In the genomic region with DNA sequence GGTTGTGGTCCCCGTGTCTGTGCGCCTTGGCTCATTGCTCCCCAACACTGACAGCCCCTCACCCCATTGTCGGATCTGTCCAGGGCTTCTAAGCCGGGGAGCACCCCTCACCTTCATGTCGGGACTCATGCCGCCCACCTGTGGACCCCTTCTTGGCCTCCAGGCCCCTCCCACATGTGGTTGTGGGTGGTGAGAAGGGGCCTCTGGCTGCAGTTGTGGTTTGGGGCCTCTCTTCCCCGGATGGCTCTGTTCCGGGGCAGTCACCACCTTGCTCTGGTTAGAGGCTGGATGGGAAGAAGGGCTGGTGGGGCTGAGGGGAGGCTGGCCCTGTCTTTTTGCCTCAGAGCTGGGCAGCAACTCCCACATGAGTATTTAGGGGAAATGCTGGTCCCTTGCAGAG, we compare ENCODE assay signal across 17 cellular contexts.
DNase-seq lines count a peak whose midpoint lies in the region; ATAC-seq and TF ChIP-seq lines count a peak whose summit lies in the region.
"Had no signal": no experiment of that assay in that cellular context is flagged by ENCODE, and none has a peak within 500 bp of the region (broad histone marks: within the 10 kb centered on the region; RNA-seq: fewer than 3 reads in every experiment).

No MANE protein-coding gene starts in this region.

- no peaks in the 10 kb centered on the region for H3K9me2 ChIP-seq in OCI-LY1 (ENCODE audit: low read depth, low read length)

- no peaks in the 10 kb centered on the region; a peak in 4 of 22 replicates for H4K20me1 ChIP-seq in BLaER1 treated with 17β-estradiol and CSF1 and Interleukin-3, amounts not matched to agents 10 nM and 100 nM
- H4K20me1 ChIP-seq in OCI-LY1 (ENCODE audit: insufficient read depth, low read length) = no peaks in the 10 kb centered on the region

- no peaks in the 10 kb centered on the region for H3K79me2 ChIP-seq in OCI-LY1 (ENCODE audit: insufficient read depth, low read length)

- peaks cover 6% of the 10 kb centered on the region; the same call in 1 of the 2 replicates for H3F3A ChIP-seq in OCI-LY1 (ENCODE audit: insufficient read depth, low read length)

- H3K9ac ChIP-seq in BLaER1 treated with 17β-estradiol and CSF1 and Interleukin-3, amounts not matched to agents 10 nM and 100 nM = no peak overlapping the region
- peak overlapping the region; percentile 58; the same call in 1 of the 2 replicates for H3K9ac ChIP-seq in OCI-LY1 (ENCODE audit: low read length)

- H3K4me1 ChIP-seq in BLaER1 treated with 17β-estradiol and CSF1 and Interleukin-3, amounts not matched to agents 10 nM and 100 nM = peaks cover 0 to 33% (median 26%) of the 10 kb centered on the region in 10 experiments; a peak in 15 of 20 replicates
- peaks cover 64% of the 10 kb centered on the region for H3K4me1 ChIP-seq in OCI-LY1 (ENCODE audit: insufficient read depth, low read length, severe bottlenecking)

- POLR2A ChIA-PET in HEK293T (lab: Yijun Ruan, JAX) = no interaction called here

- no peak overlapping the region for H3K27ac ChIP-seq in BLaER1 treated with 17β-estradiol and CSF1 and Interleukin-3, amounts not matched to agents 10 nM and 100 nM
- peak overlapping the region; percentile 93 for H3K27ac ChIP-seq in OCI-LY1 (ENCODE audit: low read depth, low read length, poor library complexity, severe bottlenecking)

- intact Hi-C loops in Right ventricle myocardium inferior (cut with DNase I) = no loop called here

- no peaks in the 10 kb centered on the region for H3K36me3 ChIP-seq in BLaER1 treated with 17β-estradiol and CSF1 and Interleukin-3, amounts not matched to agents 10 nM and 100 nM
- no peaks in the 10 kb centered on the region for H3K36me3 ChIP-seq in OCI-LY1 (ENCODE audit: insufficient read depth, low read length)

- no peaks in the 10 kb centered on the region for H3K27me3 ChIP-seq in BLaER1 treated with 17β-estradiol and CSF1 and Interleukin-3, amounts not matched to agents 10 nM and 100 nM
- no peaks in the 10 kb centered on the region for H3K27me3 ChIP-seq in OCI-LY1 (ENCODE audit: insufficient read depth, low read length)

- no peak for TF ChIP-seq CTCF in OCI-LY1 (IDR thresholded peaks at IDR 0.05; ENCODE audit: low read length)

- H3K9me3 ChIP-seq in BLaER1 treated with 17β-estradiol and CSF1 and Interleukin-3, amounts not matched to agents 10 nM and 100 nM (replicated peaks in 1 of 11) = peaks cover 0 to 16% (median 8%) of the 10 kb centered on the region in 11 experiments; a peak in 12 of 22 replicates
- no peaks in the 10 kb centered on the region for H3K9me3 ChIP-seq in OCI-LY1 (ENCODE audit: low read length)

- CTCF ChIA-PET in HEK293T (lab: Yijun Ruan, JAX) = no interaction called here

- no peak overlapping the region for H2AFZ ChIP-seq in OCI-LY1 (ENCODE audit: low read length)

- DNase-seq in Jurkat, Clone E6-1 (ENCODE audit: low read depth, low spot score) = peak; percentile 30
- DNase-seq in mesenteric fat pad (ENCODE audit: low spot score) (peak; percentile 60), Right ventricle myocardium inferior (ENCODE audit: missing footprints) (no peak), NCI-H2171 treated with DMSO at 0.1 percent for 48 hours (lab: John Stamatoyannopoulos, UW) (no peak), HEK293T (ENCODE audit: extremely low spot score) (no peak), NCI-H69 (lab: John Stamatoyannopoulos, UW) (no peak)
- DNase-seq: ACHN; Calu3; CD8-positive, alpha-beta T cell; DMS79 treated with DMSO at 0.1 percent for 48 hours; EL; GOT3; H7 had no signal

- H3K4me3 ChIP-seq in BLaER1 treated with 17β-estradiol and CSF1 and Interleukin-3, amounts not matched to agents 10 nM and 100 nM = no peak overlapping the region
- no peak overlapping the region for H3K4me3 ChIP-seq in Jurkat, Clone E6-1 (ENCODE audit: low read length)
- H3K4me3 ChIP-seq in OCI-LY1 (ENCODE audit: low read depth, low read length, poor library complexity, severe bottlenecking) = peak overlapping the region; percentile 7
- H3K4me3 ChIP-seq: GM12878, K562 had no signal

- peak overlapping the region in 8 of 11 experiments; percentile 20 to 71 (median 48); a peak in 13 of 22 replicates for H3K4me2 ChIP-seq in BLaER1 treated with 17β-estradiol and CSF1 and Interleukin-3, amounts not matched to agents 10 nM and 100 nM
- H3K4me2 ChIP-seq in OCI-LY1 (ENCODE audit: low read length) = peak overlapping the region; percentile 38

- ATAC-seq in Right ventricle myocardium inferior = no peak
- ATAC-seq: CD8-positive, alpha-beta T cell; GM12878; K562 had no signal

TF ChIP-seq in HEK293T, 16 proteins besides CTCF, POLR2A, EP300 and RAD21:
- no peak for TF ChIP-seq HDGF (IDR thresholded peaks at IDR 0.05; ENCODE audit: borderline replicate concordance)
- no peak for TF ChIP-seq LEF1 (IDR thresholded peaks at IDR 0.05; ENCODE audit: borderline replicate concordance)
- no peak for TF ChIP-seq L3MBTL2 (conservative IDR thresholded peaks at IDR 0.05)
- TF ChIP-seq SUZ12 (IDR thresholded peaks at IDR 0.05) = no peak
- TF ChIP-seq TARDBP (IDR thresholded peaks at IDR 0.05) = no peak
- TF ChIP-seq ARNT (IDR thresholded peaks at IDR 0.05) = no peak
- TF ChIP-seq FOXM1 (IDR thresholded peaks at IDR 0.05; ENCODE audit: borderline replicate concordance) = no peak
- TF ChIP-seq ZNF384 (IDR thresholded peaks at IDR 0.05) = no peak
- TF ChIP-seq FOXK2 (IDR thresholded peaks at IDR 0.05) = no peak
- no peak for TF ChIP-seq NFRKB (IDR thresholded peaks at IDR 0.05)
- TF ChIP-seq CTBP1 (IDR thresholded peaks at IDR 0.05; ENCODE audit: borderline replicate concordance) = no peak
- no peak for TF ChIP-seq BHLHE40 (IDR thresholded peaks at IDR 0.05; ENCODE audit: borderline replicate concordance)
- no peak for TF ChIP-seq PKNOX1 (IDR thresholded peaks at IDR 0.05)
- no peak for TF ChIP-seq SP1 (IDR thresholded peaks at IDR 0.05)
- TF ChIP-seq ELF4 (IDR thresholded peaks at IDR 0.05) = no peak
- no peak for TF ChIP-seq FOXA1 (IDR thresholded peaks at IDR 0.05)

Comparison
In these comparisons a context has a peak if more than half of its experiments do, and no peak if none do; other contexts are left out.
1. DNase-seq: peak in Jurkat, Clone E6-1 (single experiment) and mesenteric fat pad (single experiment); none in Right ventricle myocardium inferior (single experiment), NCI-H2171 treated with DMSO at 0.1 percent for 48 hours (single experiment), HEK293T (single experiment) and NCI-H69 (single experiment).